ENCODE assay signal across 8 cellular contexts in genomic region chr2:36785179-36785795, GRCh38.
DNase-seq lines count a peak whose midpoint lies in the region; ATAC-seq, FAIRE-seq and TF ChIP-seq lines count a peak whose summit lies in the region.

No MANE protein-coding gene starts in this region.

- peak; percentile 92 for FAIRE-seq in H1 (lab: Jason Lieb, UNC)

- TF ChIP-seq POLR2A in H1 (IDR thresholded peaks at IDR 0.05; ENCODE audit: control extremely low read depth in 1 of 2, low read depth in 2 of 2, low read length in 2 of 2) = no peak

- no peak overlapping the region for H3K18ac ChIP-seq in H1 (ENCODE audit: extremely low read depth, low read length)

- H4K20me1 ChIP-seq in H1 (replicated peaks in 1 of 2; ENCODE audit: control insufficient read depth in 1 of 2, insufficient read depth in 2 of 2, low read length in 2 of 2) = no peaks in the 10 kb centered on the region

- H2AK5ac ChIP-seq in H1 (ENCODE audit: low read depth, low read length) = no peak overlapping the region

- no peaks in the 10 kb centered on the region for H3K23me2 ChIP-seq in H1 (ENCODE audit: low read depth, low read length)

- no peak overlapping the region for H3K14ac ChIP-seq in H1 (ENCODE audit: insufficient read length)

- no peak overlapping the region for H2BK5ac ChIP-seq in H1 (ENCODE audit: low read depth, low read length)

- H3K9me3 Mint-ChIP-seq in activated CD4-positive, alpha-beta memory T cell treated with anti-CD3 and anti-CD28 coated beads for 36 hours = no peaks in the 10 kb centered on the region

- CTCF ChIA-PET in activated CD4-positive, alpha-beta memory T cell treated with anti-CD3 and anti-CD28 coated beads for 36 hours (lab: Charles Lee) = interaction anchor here (0.6 to 4.4 kb wide), 25 partner anchors 8 to 900 kb away, joined by 3 to 48 read pairs (median 4); no protein-coding TSS in a partner anchor
- CTCF ChIA-PET in H1 (lab: Charles Lee; ENCODE audit: partially characterized antibody) = interaction anchor here (0.6 to 12.5 kb wide), 51 partner anchors 8 to 1672 kb away, joined by 3 to 110 read pairs (median 4); no protein-coding TSS in a partner anchor

- no peak for TF ChIP-seq EP300 in H1 (IDR thresholded peaks at IDR 0.05; ENCODE audit: borderline replicate concordance in 1 of 2, low read depth in 2 of 2, low read length in 2 of 2)

- no peaks in the 10 kb centered on the region for H3K79me1 ChIP-seq in H1 (ENCODE audit: low read depth, low read length)

- POLR2A ChIA-PET in activated CD4-positive, alpha-beta memory T cell treated with anti-CD3 and anti-CD28 coated beads for 36 hours (lab: Charles Lee) = no interaction called here
- POLR2A ChIA-PET in H1 (lab: Charles Lee; ENCODE audit: partially characterized antibody) = no interaction called here

- peak; percentile 61 for ATAC-seq in GM18861 (IDR thresholded peaks at IDR 0.05; ENCODE audit: unreplicated experiment)
- peak; percentile 65 for ATAC-seq in HG03432 (IDR thresholded peaks at IDR 0.05; ENCODE audit: unreplicated experiment)

- peak overlapping the region in 1 of 4 experiments; percentile 23; a peak in 1 of 8 replicates for H3K4me3 ChIP-seq in H1 (ENCODE audit: extremely low read depth in 1 of 4, insufficient read depth in 2 of 4, low read depth in 3 of 4, low read length in 4 of 4)

- H3K36me3 Mint-ChIP-seq in activated CD4-positive, alpha-beta memory T cell treated with anti-CD3 and anti-CD28 coated beads for 36 hours = no peaks in the 10 kb centered on the region

- no peak overlapping the region for H3K27ac ChIP-seq in H1 (ENCODE audit: low read depth, low read length)

- intact Hi-C loops in activated CD4-positive, alpha-beta memory T cell treated with anti-CD3 and anti-CD28 coated beads for 36 hours (cut with micrococcal nuclease) = loop anchor here (1.0 kb wide), 2 partner anchors 15 to 433 kb away; no protein-coding TSS in a partner anchor

- no peak overlapping the region for H2BK12ac ChIP-seq in H1 (ENCODE audit: low read depth, low read length)

- H3K4me1 ChIP-seq in H1 (replicated peaks in 1 of 4; ENCODE audit: control insufficient read depth in 3 of 4, insufficient read depth in 4 of 4, low read length in 3 of 4) = peaks cover 0 to 11% (median 5%) of the 10 kb centered on the region in 4 experiments; a peak in 5 of 7 replicates

- no peak overlapping the region for H2BK15ac ChIP-seq in H1 (ENCODE audit: low read length)

- H3K79me2 ChIP-seq in H1 (ENCODE audit: control insufficient read depth in 1 of 2, insufficient read depth in 2 of 2, low read length in 2 of 2) = no peaks in the 10 kb centered on the region

- no peak overlapping the region for H4K8ac ChIP-seq in H1 (ENCODE audit: extremely low read depth, insufficient read depth, low read length)

- H3K4me1 Mint-ChIP-seq in activated CD4-positive, alpha-beta memory T cell treated with anti-CD3 and anti-CD28 coated beads for 36 hours (ENCODE audit: low read depth) = peaks cover 2% of the 10 kb centered on the region

- no peak overlapping the region for H2BK120ac ChIP-seq in H1 (replicated peaks; ENCODE audit: low read depth, low read length)

- TF ChIP-seq CTCF in H1 (IDR thresholded peaks at IDR 0.05; ENCODE audit: control extremely low read depth in 1 of 3, insufficient read depth in 1 of 3, low read depth in 1 of 3, low read length in 3 of 3) = peak; percentile 81 to 92 (median 86)

- 36% methylated on average over 5 of the region's 5 CpGs; no CpG with 5 or more reads in 1 of the 2 experiments for WGBS in H1 (ENCODE audit: extremely low coverage in 1 of 2, insufficient coverage in 1 of 2, insufficient read length in 1 of 2, insufficient replicate concordance in 2 of 2, low coverage in 1 of 2, low lambda C conversion rate in 2 of 2, missing lambda C conversion rate in 1 of 2), 2 experiments

- peak overlapping the region; percentile 96 for H2AFZ ChIP-seq in H1 (ENCODE audit: low read length)

- no peaks in the 10 kb centered on the region for H3K27me3 ChIP-seq in H1 (replicated peaks in 1 of 4; ENCODE audit: control insufficient read depth in 3 of 4, extremely low read depth in 1 of 4, insufficient read depth in 3 of 4, low read length in 3 of 4)

- no peak overlapping the region for H3K56ac ChIP-seq in H1 (replicated peaks; ENCODE audit: insufficient read length, low read depth, low read length)

- H4K5ac ChIP-seq in H1 (ENCODE audit: insufficient read length, low read depth, low read length) = no peak overlapping the region

- DNase-seq in AG08395 (ENCODE audit: low spot score) (peak; percentile 81), NCI-H748 (lab: John Stamatoyannopoulos, UW; ENCODE audit: unreplicated experiment) (peak; percentile 42), H1 (ENCODE audit: low read depth in 1 of 2, low spot score in 2 of 2) (peak; percentile 69 to 94), midbrain (lab: John Stamatoyannopoulos, UW) (peak; percentile 44)
- peak; percentile 79 for DNase-seq in activated CD4-positive, alpha-beta memory T cell treated with anti-CD3 and anti-CD28 coated beads for 36 hours
- peak; percentile 25 for DNase-seq in stimulated activated CD8-positive, alpha-beta memory T cell treated with anti-CD3 and anti-CD28 coated beads, Interleukin-7, amount 100 ng/mL, for 24 hours (ENCODE audit: low read depth)

- no peak overlapping the region for H3K4me3 Mint-ChIP-seq in activated CD4-positive, alpha-beta memory T cell treated with anti-CD3 and anti-CD28 coated beads for 36 hours

- H3K4me2 ChIP-seq in H1 (ENCODE audit: insufficient read depth in 1 of 2, low read depth in 2 of 2, low read length in 2 of 2) = no peak overlapping the region

- H3K36me3 ChIP-seq in H1 (ENCODE audit: control insufficient read depth in 2 of 4, insufficient read depth in 4 of 4, low read length in 3 of 4) = no peaks in the 10 kb centered on the region

- no peak overlapping the region for H3K23ac ChIP-seq in H1 (ENCODE audit: insufficient read length)

- H3K9me3 ChIP-seq in H1 (ENCODE audit: insufficient read depth in 2 of 2, low read depth in 1 of 2, low read length in 1 of 2) = no peaks in the 10 kb centered on the region

- peak; percentile 79 to 86 for TF ChIP-seq RAD21 in H1 (IDR thresholded peaks at IDR 0.05 in 1 of 2, conservative IDR thresholded peaks at IDR 0.05 in 1 of 2; ENCODE audit: low read depth in 2 of 2, low read length in 2 of 2)

- H3K27me3 Mint-ChIP-seq in activated CD4-positive, alpha-beta memory T cell treated with anti-CD3 and anti-CD28 coated beads for 36 hours = peaks cover 14% of the 10 kb centered on the region

- no peak overlapping the region for H3K4ac ChIP-seq in H1 (replicated peaks; ENCODE audit: insufficient read length, low read depth, low read length)

- peak overlapping the region; percentile 35 for H4K91ac ChIP-seq in H1 (replicated peaks; ENCODE audit: insufficient read length, low read length)

- no peak overlapping the region for H3K9ac ChIP-seq in H1 (replicated peaks in 1 of 4; ENCODE audit: extremely low read depth in 1 of 4, low read depth in 3 of 4, low read length in 3 of 4)

- H3K27ac Mint-ChIP-seq in activated CD4-positive, alpha-beta memory T cell treated with anti-CD3 and anti-CD28 coated beads for 36 hours = no peak overlapping the region

- no peak overlapping the region for H2BK20ac ChIP-seq in H1 (ENCODE audit: low read length)

TF ChIP-seq in H1, 55 proteins besides CTCF, POLR2A, EP300 and RAD21 (continues in another document):
- TF ChIP-seq SP2 (IDR thresholded peaks at IDR 0.05; ENCODE audit: low read length) = no peak

Comparison
In these comparisons a context has a peak if more than half of its experiments do, and no peak if none do; other contexts are left out.
1. DNase-seq: peak in every context shown above with its lines; median percentile 82 in H1; 81 in AG08395; 79 in activated CD4-positive, alpha-beta memory T cell treated with anti-CD3 and anti-CD28 coated beads for 36 hours; 44 in midbrain; 42 in NCI-H748; 25 in stimulated activated CD8-positive, alpha-beta memory T cell treated with anti-CD3 and anti-CD28 coated beads, Interleukin-7, amount 100 ng/mL, for 24 hours.